Comparison of ENCODE assay signal across 8 cellular contexts in the genomic region with DNA sequence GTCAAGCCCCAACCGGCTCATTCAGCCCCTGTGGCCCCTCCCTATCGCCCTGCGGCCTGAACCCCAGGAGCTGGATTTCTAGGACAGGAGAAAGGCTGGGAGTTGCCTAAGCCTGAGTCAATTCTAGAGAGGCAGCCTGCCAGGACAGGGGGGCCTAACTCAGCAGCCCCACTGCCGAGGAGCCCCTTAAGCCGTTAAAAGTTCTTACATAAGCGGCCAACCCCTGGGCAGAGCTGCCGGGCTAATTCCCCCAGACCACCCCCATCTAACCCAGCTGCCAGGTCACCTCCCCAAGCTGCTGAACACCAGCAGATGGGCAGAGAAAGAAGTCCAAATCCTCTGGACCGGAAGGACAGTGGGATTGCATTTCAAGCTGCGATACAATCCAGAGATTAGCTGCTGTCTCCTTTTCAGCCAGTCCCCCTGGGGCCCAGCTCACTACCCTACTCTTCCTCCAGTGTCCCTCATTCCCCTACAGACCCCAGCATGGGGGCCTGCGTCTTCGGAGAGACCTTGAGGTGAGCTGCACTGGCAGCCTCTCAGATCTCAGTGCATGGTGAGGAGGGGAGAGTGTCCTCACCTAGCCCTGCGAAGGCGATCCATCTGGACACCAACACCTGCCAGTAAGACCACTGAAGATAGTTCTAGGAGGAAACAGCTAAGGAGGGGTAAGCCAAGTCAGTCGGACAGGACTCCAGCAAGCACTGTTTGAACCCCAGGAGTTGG. TPM values are rescaled to one million over a fixed set of nuclear protein-coding genes. Genes with fewer than 3 reads are reported as not detected.
DNase-seq lines count a peak whose midpoint lies in the region; ATAC-seq and TF ChIP-seq lines count a peak whose summit lies in the region.

No MANE protein-coding gene starts in this region.

- ATAC-seq in GM18868 (IDR thresholded peaks at IDR 0.05; ENCODE audit: unreplicated experiment): no peak

- no peak for TF ChIP-seq CTCF in epithelial cell of proximal tubule (conservative IDR thresholded peaks at IDR 0.05; ENCODE audit: low read depth, low read length)

- DNase-seq in NCI-H1417 (lab: John Stamatoyannopoulos, UW): peak in 2 of 3 experiments; percentile 44 to 66
- no peak for DNase-seq in NCI-H1417 treated with DMSO at 0.1 percent for 48 hours (lab: John Stamatoyannopoulos, UW)
- peak; percentile 41 for DNase-seq in RKO (ENCODE audit: low spot score)
- DNase-seq in epithelial cell of proximal tubule (ENCODE audit: low read depth): no peak
- DNase-seq in posterior vena cava (ENCODE audit: low spot score): peak; percentile 81
- no peak for DNase-seq in NCI-H2029 treated with DMSO at 0.1 percent for 48 hours (lab: John Stamatoyannopoulos, UW)
- no peak for DNase-seq in occipital lobe (lab: John Stamatoyannopoulos, UW)

- intact Hi-C loops in posterior vena cava (cut with DNase I): no loop called here

- peak overlapping the region; percentile 80 for H3K4me3 ChIP-seq in epithelial cell of proximal tubule (ENCODE audit: low read depth, low read length)

RNA-seq across cellular contexts. Expression of a gene that starts 0.9 kb away (rescaled TPM):
- 64.3 and 89.3 TPM in 2 replicates for total RNA-seq in epithelial cell of proximal tubule
- total RNA-seq in posterior vena cava: 10 to 100 TPM; 44.7 to 49.4 TPM
- 27.0 TPM for total RNA-seq in occipital lobe

RNA-seq across cellular contexts. Expression of a gene that starts 46.8 kb away (rescaled TPM):
- total RNA-seq in epithelial cell of proximal tubule: 21.6 and 33.7 TPM in 2 replicates
- total RNA-seq in posterior vena cava: 10 to 100 TPM; 12.8 to 18.1 TPM
- 27.5 TPM for total RNA-seq in occipital lobe

RNA-seq across cellular contexts. Expression of a gene that starts 47.4 kb away (rescaled TPM):
- 1.3 TPM in 1 of 2 replicates, not detected in the other for total RNA-seq in epithelial cell of proximal tubule
- 1 to 10 TPM in 1 of 2 donors, under 1 TPM in 1; 0.43 to 1.2 TPM for total RNA-seq in posterior vena cava
- total RNA-seq in occipital lobe: 2.7 TPM

Comparison
In these comparisons a context has a peak if more than half of its experiments do, and no peak if none do; other contexts are left out.
1. DNase-seq: peak in NCI-H1417 (2 of 3), RKO (single experiment) and posterior vena cava (single experiment); none in NCI-H1417 treated with DMSO at 0.1 percent for 48 hours (single experiment), epithelial cell of proximal tubule (single experiment), NCI-H2029 treated with DMSO at 0.1 percent for 48 hours (single experiment) and occipital lobe (single experiment).